Comparison of ENCODE assay signal across 23 cellular contexts in genomic region chr17:4664230-4664629, GRCh38. TPM values are rescaled to one million over a fixed set of nuclear protein-coding genes. Genes with fewer than 3 reads are reported as not detected.
"Had no signal": no experiment of that assay in that cellular context is flagged by ENCODE, and none has a peak within 500 bp of the region (broad histone marks: within the 10 kb centered on the region; RNA-seq: fewer than 3 reads in every experiment).

No MANE protein-coding gene starts in this region.

- H3K4me2 ChIP-seq: SK-N-SH had no signal

- H3K9me3 ChIP-seq: SK-N-SH had no signal

- DNase-seq: KBM-7, MV-4-11, NCI-H1048, NCI-H1105, NCI-H1417, NCI-H1436 treated with DMSO at 0.1 percent for 48 hours, NCI-H1694, NCI-H187 treated with DMSO at 0.1 percent for 48 hours, NCI-H2029 treated with DMSO at 0.1 percent for 48 hours, NCI-H226, NCI-H446, NCI-H510A, NCI-H524 treated with DMSO at 0.1 percent for 48 hours, NCI-H69, NCI-H774, SHP77, SK-N-SH, SW 1271 had no signal

- H3K27ac ChIP-seq: RWPE1 had no signal

- H3K9ac ChIP-seq: SK-N-SH had no signal

RNA-seq across cellular contexts. Expression of gene ALOX15, which starts 22.8 kb away (rescaled TPM):
- total RNA-seq: HT1080, LHCN-M2, MCF 10A, SK-MEL-5 had no signal
- polyA plus RNA-seq: SK-N-SH had no signal
